18 cellular contexts compared by ENCODE assay signal in genomic region chr13:73278186-73278585, GRCh38.
A peak's percentile ranks its signal among the peaks of the same experiment; 100 is the strongest.
DNase-seq lines count a peak whose midpoint lies in the region; ATAC-seq, FAIRE-seq and TF ChIP-seq lines count a peak whose summit lies in the region.
"Had no signal": no experiment of that assay in that cellular context is flagged by ENCODE, and none has a peak within 500 bp of the region (broad histone marks: within the 10 kb centered on the region; RNA-seq: fewer than 3 reads in every experiment).

No MANE protein-coding gene starts in this region.

- TF ChIP-seq POLR2A in H54 (IDR thresholded peaks at IDR 0.05; ENCODE audit: low read depth, low read length): no peak

- ATAC-seq in GM18870 (IDR thresholded peaks at IDR 0.05; ENCODE audit: unreplicated experiment) (peak; percentile 88), GM21367 (IDR thresholded peaks at IDR 0.05; ENCODE audit: unreplicated experiment) (peak; percentile 47), HG02938 (IDR thresholded peaks at IDR 0.05; ENCODE audit: unreplicated experiment) (peak; percentile 77), HG03520 (IDR thresholded peaks at IDR 0.05; ENCODE audit: unreplicated experiment) (peak; percentile 48), HG03521 (IDR thresholded peaks at IDR 0.05; ENCODE audit: unreplicated experiment) (no peak), HG03039 (IDR thresholded peaks at IDR 0.05; ENCODE audit: unreplicated experiment) (no peak), HG02571 (IDR thresholded peaks at IDR 0.05; ENCODE audit: unreplicated experiment) (no peak)
- ATAC-seq: natural killer cell had no signal

- no peak for DNase-seq in H54 (ENCODE audit: insufficient read length, low spot score)
- DNase-seq: activated CD4-positive, alpha-beta T cell treated with anti-CD3 and anti-CD28 coated beads, Interleukin-2, amount 10 ng/mL, durations not matched to agents 7 days and 5 days; activated CD8-positive, alpha-beta memory T cell treated with anti-CD3 and anti-CD28 coated beads, Interleukin-2, amount 50 U/mL, for 4 hours; AML-193; DMS79; KG1; natural killer cell; NCI-H1694 treated with DMSO at 0.1 percent for 48 hours; SIG-M5; stimulated activated CD4-positive, alpha-beta T cell treated with anti-CD3 and anti-CD28 coated beads, Interleukin-15, amount 100 ng/mL, for 24 hours had no signal

- FAIRE-seq in H54 (lab: Jason Lieb, UNC): no peak
- FAIRE-seq: H1 had no signal

Comparison
In these comparisons a context has a peak if more than half of its experiments do, and no peak if none do; other contexts are left out.
1. ATAC-seq: peak in GM18870 (single experiment), GM21367 (single experiment), HG02938 (single experiment) and HG03520 (single experiment); none in HG03521 (single experiment), HG03039 (single experiment) and HG02571 (single experiment).